ENCODE assay signal across 8 cellular contexts in the genomic region with DNA sequence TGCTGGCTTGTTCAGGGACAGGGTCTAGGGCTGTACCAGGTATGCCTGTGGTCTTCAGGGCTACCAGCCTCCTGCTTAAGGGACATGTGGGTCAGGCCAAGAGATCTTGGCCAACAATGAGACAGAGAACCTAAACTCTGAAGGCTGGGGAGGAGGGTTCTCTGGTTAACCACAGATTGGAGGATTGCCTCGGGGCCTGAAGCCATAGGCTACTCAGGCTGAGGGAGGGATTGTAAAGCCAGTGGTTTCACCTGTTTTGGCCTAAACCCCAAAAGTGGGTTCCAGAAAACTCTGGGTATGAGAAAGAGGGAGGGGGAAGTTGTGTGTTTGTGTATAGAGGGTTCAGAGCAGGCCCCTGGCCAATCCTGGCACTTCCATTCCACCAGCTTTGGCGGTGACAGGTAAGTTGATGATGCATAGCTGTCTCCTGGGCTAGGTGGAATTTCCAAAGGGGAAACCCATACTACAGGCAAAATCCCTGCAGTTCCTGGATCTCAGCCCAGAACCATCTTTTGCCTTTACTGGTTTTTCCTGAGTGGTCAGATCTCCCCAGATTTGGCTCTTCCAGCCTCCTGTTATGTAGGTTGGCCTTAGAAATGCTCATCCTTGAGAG. TPM values are rescaled to one million over a fixed set of nuclear protein-coding genes. Genes with fewer than 3 reads are reported as not detected.
A peak's percentile ranks its signal among the peaks of the same experiment; 100 is the strongest.
DNase-seq lines count a peak whose midpoint lies in the region; ATAC-seq and TF ChIP-seq lines count a peak whose summit lies in the region.

No MANE protein-coding gene starts in this region.

- CTCF ChIA-PET in PC-9 (lab: Charles Lee) = interaction anchor here (0.6 kb wide), 1 partner anchor 92 kb away, joined by 3 read pairs; no protein-coding TSS in a partner anchor

- ATAC-seq in psoas muscle (no peak), HG03159 (IDR thresholded peaks at IDR 0.05; ENCODE audit: unreplicated experiment) (no peak), HG02885 (IDR thresholded peaks at IDR 0.05; ENCODE audit: poor library complexity, unreplicated experiment) (no peak)

- H3K4me2 ChIP-seq in PC-9 = no peak overlapping the region

- H3K36me3 ChIP-seq in PC-9 (ENCODE audit: low read depth) (peaks cover 51% of the 10 kb centered on the region), psoas muscle (ENCODE audit: insufficient read depth in 1 of 2, low read depth in 1 of 2) (peaks cover 13 to 71% of the 10 kb centered on the region in 2 donors)

- H2AFZ ChIP-seq in PC-9 = no peak overlapping the region

- no peaks in the 10 kb centered on the region for H3K9me2 ChIP-seq in PC-9 (ENCODE audit: insufficient read depth)

- peaks cover 18% of the 10 kb centered on the region for H4K20me1 ChIP-seq in PC-9 (ENCODE audit: insufficient read depth)

- TF ChIP-seq CTCF in GM12865 (IDR thresholded peaks at IDR 0.05; ENCODE audit: insufficient read depth, low read depth, low read length, missing control alignments) (no peak), PC-9 (conservative IDR thresholded peaks at IDR 0.05) (no peak), psoas muscle (IDR thresholded peaks at IDR 0.05) (no peak)

- DNase-seq in GM12865 (ENCODE audit: low read depth) (peak; percentile 50), PC-9 (peak; percentile 46 to 49), epithelial cell of prostate (ENCODE audit: low read depth, low spot score) (peak; percentile 48), psoas muscle (no peak)
- DNase-seq in stimulated activated CD4-positive, alpha-beta T cell treated with anti-CD3 and anti-CD28 coated beads, Interleukin-4, amount 100 ng/mL, for 24 hours = no peak
- DNase-seq in stimulated activated CD4-positive, alpha-beta T cell treated with anti-CD3 and anti-CD28 coated beads, Interleukin-4, amount 100 ng/mL, for 1 hour = no peak

- H3F3A ChIP-seq in PC-9 (ENCODE audit: insufficient read depth, low read depth) = peaks cover 18% of the 10 kb centered on the region; the same call in 1 of the 2 replicates

- no TSS peak for BruUV-seq in PC-9 (replicated peaks; lab: Mats Ljungman, UMichigan)

- POLR2A ChIA-PET in PC-9 (lab: Charles Lee; ENCODE audit: unreplicated experiment) = no interaction called here

- intact Hi-C loops in PC-9 (cut with micrococcal nuclease; ENCODE audit: unreplicated experiment) = no loop called here
- intact Hi-C loops in psoas muscle (cut with DNase I) = no loop called here

- no peak overlapping the region for H3K27ac ChIP-seq in PC-9
- no peak overlapping the region for H3K27ac ChIP-seq in epithelial cell of prostate
- peak overlapping the region; percentile 82 for H3K27ac ChIP-seq in psoas muscle

- H3K27me3 ChIP-seq in PC-9 (ENCODE audit: insufficient read depth, low read depth) = no peaks in the 10 kb centered on the region
- no peaks in the 10 kb centered on the region for H3K27me3 ChIP-seq in psoas muscle (ENCODE audit: insufficient read depth in 3 of 3, low read length in 2 of 3)

- no peaks in the 10 kb centered on the region for H3K79me2 ChIP-seq in PC-9 (ENCODE audit: low read depth)

- H3K9me3 ChIP-seq in PC-9 (ENCODE audit: insufficient read depth, low read depth) (no peaks in the 10 kb centered on the region), psoas muscle (no peaks in the 10 kb centered on the region)

- H3K4me1 ChIP-seq in PC-9 (replicated peaks; ENCODE audit: insufficient read depth) = no peaks in the 10 kb centered on the region
- peaks cover 32% of the 10 kb centered on the region for H3K4me1 ChIP-seq in psoas muscle

- 75 to 93% (median 90%) methylated on average over 2 of the region's 2 CpGs for WGBS in psoas muscle, 3 donors

- H3K4me3 ChIP-seq in GM12865 (ENCODE audit: low read depth, low read length) (no peak overlapping the region), PC-9 (no peak overlapping the region), psoas muscle (no peak overlapping the region)

RNA-seq across cellular contexts. Expression of a gene that starts 13.5 kb away (rescaled TPM):
- total RNA-seq in PC-9 (2021) = 24.1 and 26.4 TPM in 2 replicates
- total RNA-seq in psoas muscle = 10 to 100 TPM; 15.5 to 25.7 (median 21.6) TPM
- polyA plus RNA-seq in psoas muscle = 10 to 100 TPM; 13.7 to 23.7 (median 19.9) TPM

RNA-seq across cellular contexts. Expression of a gene that starts 32.3 kb away (rescaled TPM):
- total RNA-seq in PC-9 (2021) = 248 and 266 TPM in 2 replicates
- total RNA-seq in psoas muscle = 100 to 1,000 TPM in 2 of 4 donors, 10 to 100 TPM in 2; 82.2 to 129 (median 105) TPM
- polyA plus RNA-seq in psoas muscle = 10 to 100 TPM; 54.3 to 82.3 (median 69.2) TPM

RNA-seq across cellular contexts. Expression of a gene that starts 57.3 kb away (rescaled TPM):
- total RNA-seq in PC-9 (2021) = 67.9 and 74.9 TPM in 2 replicates
- total RNA-seq in psoas muscle = 10 to 100 TPM in 2 of 4 donors, 1 to 10 TPM in 2; 8.2 to 10.8 (median 10.1) TPM
- polyA plus RNA-seq in psoas muscle = 10 to 100 TPM in 1 of 3 donors, 1 to 10 TPM in 2; 2.8 to 10.5 (median 3.2) TPM

Comparison
In these comparisons a context has a peak if more than half of its experiments do, and no peak if none do; other contexts are left out.
1. DNase-seq: peak in GM12865 (single experiment), PC-9 (2 of 2) and epithelial cell of prostate (single experiment); none in psoas muscle (0 of 2), stimulated activated CD4-positive, alpha-beta T cell treated with anti-CD3 and anti-CD28 coated beads, Interleukin-4, amount 100 ng/mL, for 24 hours (single experiment) and stimulated activated CD4-positive, alpha-beta T cell treated with anti-CD3 and anti-CD28 coated beads, Interleukin-4, amount 100 ng/mL, for 1 hour (single experiment).